1 cellular context compared by ENCODE assay signal in the genomic region with DNA sequence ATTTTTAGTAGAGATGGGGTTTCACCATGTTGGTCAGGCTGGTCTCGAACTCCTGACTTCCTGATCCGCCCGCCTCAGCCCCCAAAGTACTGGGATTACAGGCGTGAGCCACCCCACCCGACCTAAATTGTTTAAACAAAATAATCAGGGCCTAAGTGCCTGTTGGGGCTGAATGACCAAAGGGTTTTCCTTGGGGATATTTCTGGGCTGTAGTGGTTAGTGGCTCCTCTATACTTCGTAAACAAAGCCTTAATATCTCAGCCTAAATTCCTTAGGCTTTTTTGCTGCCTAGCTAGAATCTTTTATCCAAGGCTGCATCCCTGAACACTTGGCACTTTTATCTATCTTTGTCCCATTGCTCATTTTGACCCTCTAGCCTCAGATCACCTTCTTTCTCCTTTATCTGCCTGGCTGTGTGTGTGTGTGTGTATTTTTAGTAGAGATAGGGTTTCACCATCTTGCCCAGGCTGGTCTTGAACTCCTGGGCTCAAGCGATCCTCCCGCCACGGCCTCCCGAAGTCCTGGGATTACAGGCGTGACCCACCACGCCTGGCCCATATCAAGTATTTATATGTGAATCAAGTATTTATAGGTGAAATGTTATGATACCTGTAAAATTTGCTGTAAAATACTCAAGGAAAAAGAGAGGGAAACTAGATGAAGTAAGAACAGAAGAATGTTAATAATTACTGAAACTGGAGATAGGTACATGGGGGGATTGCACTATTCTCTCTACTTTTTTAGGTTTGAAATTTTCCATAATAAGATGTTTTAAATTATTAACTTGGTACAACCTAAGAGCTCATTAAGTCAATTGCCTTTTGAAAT.
TF ChIP-seq lines count a peak whose summit lies in the region.

No MANE protein-coding gene starts in this region.

TF ChIP-seq in WTC11, 78 proteins besides CTCF, POLR2A, EP300 and RAD21 (continued from another document):
- TF ChIP-seq, protein P1, sequence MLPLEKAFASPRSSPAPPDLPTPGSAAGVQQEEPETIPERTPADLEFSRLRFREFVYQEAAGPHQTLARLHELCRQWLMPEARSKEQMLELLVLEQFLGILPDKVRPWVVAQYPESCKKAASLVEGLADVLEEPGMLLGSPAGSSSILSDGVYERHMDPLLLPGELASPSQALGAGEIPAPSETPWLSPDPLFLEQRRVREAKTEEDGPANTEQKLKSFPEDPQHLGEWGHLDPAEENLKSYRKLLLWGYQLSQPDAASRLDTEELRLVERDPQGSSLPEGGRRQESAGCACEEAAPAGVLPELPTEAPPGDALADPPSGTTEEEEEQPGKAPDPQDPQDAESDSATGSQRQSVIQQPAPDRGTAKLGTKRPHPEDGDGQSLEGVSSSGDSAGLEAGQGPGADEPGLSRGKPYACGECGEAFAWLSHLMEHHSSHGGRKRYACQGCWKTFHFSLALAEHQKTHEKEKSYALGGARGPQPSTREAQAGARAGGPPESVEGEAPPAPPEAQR (CRISPR knock-in tag; IDR thresholded peaks at IDR 0.05), result no peak
- TF ChIP-seq, protein P2, sequence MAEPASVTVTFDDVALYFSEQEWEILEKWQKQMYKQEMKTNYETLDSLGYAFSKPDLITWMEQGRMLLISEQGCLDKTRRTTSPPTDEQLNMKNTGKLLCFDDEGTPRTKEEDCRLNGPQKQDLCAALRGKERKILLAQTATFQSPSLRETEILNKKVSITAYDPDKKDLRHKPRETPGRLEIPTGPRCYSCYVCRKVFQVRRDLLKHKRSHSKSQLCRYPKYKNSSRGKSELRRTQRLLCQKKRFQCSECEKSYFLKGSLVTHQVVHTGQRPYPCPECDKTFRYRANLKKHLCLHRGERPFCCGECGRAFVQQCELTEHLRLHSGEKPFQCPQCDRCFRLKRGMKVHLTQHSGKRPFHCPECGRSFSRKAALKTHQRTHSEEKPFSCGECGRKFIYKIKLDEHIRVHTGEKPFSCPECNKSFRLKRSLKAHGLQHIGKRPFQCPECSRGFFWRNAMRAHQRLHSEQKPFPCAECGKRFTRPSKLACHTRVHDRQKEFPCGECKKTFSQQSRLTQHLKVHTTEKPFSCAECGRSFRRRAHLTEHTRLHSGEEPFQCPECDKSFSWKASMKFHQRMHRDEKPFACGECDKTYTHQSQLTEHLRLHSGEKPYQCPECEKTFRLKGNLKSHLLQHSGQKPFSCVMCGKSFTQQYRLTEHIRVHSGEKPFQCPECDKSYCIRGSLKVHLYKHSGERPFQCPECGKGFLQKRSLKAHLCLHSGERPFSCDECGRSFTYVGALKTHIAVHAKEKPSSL (CRISPR knock-in tag; conservative IDR thresholded peaks at IDR 0.05), result no peak
- TF ChIP-seq RORB (CRISPR knock-in tag; IDR thresholded peaks at IDR 0.05) (no peak), HMGA2 (CRISPR knock-in tag; IDR thresholded peaks at IDR 0.05) (no peak), ZNF232 (CRISPR knock-in tag; IDR thresholded peaks at IDR 0.05) (no peak), SMAD3 (CRISPR knock-in tag; IDR thresholded peaks at IDR 0.05; ENCODE audit: borderline replicate concordance) (no peak)
- TF ChIP-seq, protein P3, sequence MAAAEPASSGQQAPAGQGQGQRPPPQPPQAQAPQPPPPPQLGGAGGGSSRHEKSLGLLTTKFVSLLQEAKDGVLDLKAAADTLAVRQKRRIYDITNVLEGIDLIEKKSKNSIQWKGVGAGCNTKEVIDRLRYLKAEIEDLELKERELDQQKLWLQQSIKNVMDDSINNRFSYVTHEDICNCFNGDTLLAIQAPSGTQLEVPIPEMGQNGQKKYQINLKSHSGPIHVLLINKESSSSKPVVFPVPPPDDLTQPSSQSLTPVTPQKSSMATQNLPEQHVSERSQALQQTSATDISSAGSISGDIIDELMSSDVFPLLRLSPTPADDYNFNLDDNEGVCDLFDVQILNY (CRISPR knock-in tag; IDR thresholded peaks at IDR 0.05), result no peak
